8 cellular contexts compared by ENCODE assay signal in the genomic region with DNA sequence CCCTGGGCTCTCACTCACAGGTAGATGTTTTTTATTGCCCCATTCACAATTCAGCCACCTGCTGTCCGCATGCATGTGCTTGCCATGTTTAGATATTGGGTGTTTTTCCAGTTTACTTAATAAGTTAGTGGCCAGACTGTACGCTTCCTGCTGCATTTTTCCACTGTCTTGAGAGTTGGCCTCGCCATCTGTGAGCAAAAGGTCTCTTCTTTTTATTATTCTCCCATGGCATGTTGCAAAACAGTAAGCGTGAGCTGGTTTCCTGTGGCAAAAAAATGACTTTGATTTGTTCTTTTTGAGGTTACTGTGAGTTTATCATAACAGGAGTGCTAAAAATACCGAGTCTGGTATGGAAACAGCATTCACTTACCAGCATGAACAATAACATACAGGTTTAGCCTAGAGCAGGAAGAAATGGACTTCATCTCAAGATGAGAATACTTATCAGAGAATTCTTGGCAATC. TPM values are rescaled to one million over a fixed set of nuclear protein-coding genes. Genes with fewer than 3 reads are reported as not detected.
DNase-seq lines count a peak whose midpoint lies in the region; ATAC-seq, FAIRE-seq and TF ChIP-seq lines count a peak whose summit lies in the region.

No MANE protein-coding gene starts in this region.

- peak; percentile 97 for DNase-seq in EH (ENCODE audit: low read depth)
- DNase-seq in activated CD4-positive, alpha-beta T cell treated with anti-CD3 and anti-CD28 coated beads, Interleukin-2, amount 50 U/mL, for 48 hours: peak; percentile 28 to 50
- DNase-seq in esophagus muscularis mucosa (ENCODE audit: extremely low spot score): no peak
- DNase-seq in skeletal muscle cell (ENCODE audit: low read depth): peak; percentile 74
- no peak for DNase-seq in occipital lobe (lab: John Stamatoyannopoulos, UW)
- no peak for DNase-seq in middle frontal gyrus (ENCODE audit: extremely low spot score, low spot score)
- DNase-seq in frontal cortex (ENCODE audit: low spot score in 2 of 2): no peak

- intact Hi-C loops in esophagus muscularis mucosa (cut with DNase I): no loop called here

- H3K4me1 ChIP-seq in esophagus muscularis mucosa: peaks cover 29 to 40% (median 35%) of the 10 kb centered on the region in 4 donors

- no peaks in the 10 kb centered on the region for H3K27me3 ChIP-seq in esophagus muscularis mucosa

- TF ChIP-seq EP300 in esophagus muscularis mucosa (IDR thresholded peaks at IDR 0.05): no peak

- WGBS in esophagus muscularis mucosa: 17% methylated on average over 5 of the region's 5 CpGs

- peak overlapping the region in 1 of 4 donors; percentile 1 for H3K4me3 ChIP-seq in esophagus muscularis mucosa
- H3K4me3 ChIP-seq in skeletal muscle cell (ENCODE audit: low read depth, low read length): no peak overlapping the region

- TF ChIP-seq CTCF in esophagus muscularis mucosa (IDR thresholded peaks at IDR 0.05): no peak

- ATAC-seq in GM21786 (IDR thresholded peaks at IDR 0.05; ENCODE audit: unreplicated experiment): no peak

- no peak for TF ChIP-seq POLR2A in esophagus muscularis mucosa (IDR thresholded peaks at IDR 0.05; ENCODE audit: low read depth)

- no peaks in the 10 kb centered on the region for H3K9me3 ChIP-seq in esophagus muscularis mucosa

- peaks cover 18 to 37% (median 31%) of the 10 kb centered on the region in 4 donors for H3K36me3 ChIP-seq in esophagus muscularis mucosa

- peak overlapping the region; percentile 74 to 86 (median 82) for H3K27ac ChIP-seq in esophagus muscularis mucosa (replicated peaks in 1 of 4)

- FAIRE-seq in frontal cortex (lab: Jason Lieb, UNC): no peak

RNA-seq across cellular contexts. Expression of a gene that starts 46.0 kb away (rescaled TPM):
- total RNA-seq in esophagus muscularis mucosa (100 to 1,000 TPM; 130 to 143 (median 136) TPM), occipital lobe (76.3 TPM), frontal cortex (96.2 TPM)

RNA-seq across cellular contexts. Expression of a gene that starts 54.3 kb away (rescaled TPM):
- total RNA-seq in esophagus muscularis mucosa: 10 to 100 TPM in 2 of 4 donors, 1 to 10 TPM in 2; 5.0 to 21.3 (median 11.5) TPM
- 13.4 TPM for total RNA-seq in occipital lobe
- total RNA-seq in frontal cortex: 12.2 TPM

Comparison
In these comparisons a context has a peak if more than half of its experiments do, and no peak if none do; other contexts are left out.
1. DNase-seq: peak in EH (single experiment), activated CD4-positive, alpha-beta T cell treated with anti-CD3 and anti-CD28 coated beads, Interleukin-2, amount 50 U/mL, for 48 hours (2 of 2) and skeletal muscle cell (single experiment); none in esophagus muscularis mucosa (single experiment), occipital lobe (single experiment), middle frontal gyrus (single experiment) and frontal cortex (0 of 2).